Comparison of ENCODE assay signal across 27 cellular contexts in genomic region chr5:4698596-4698995, GRCh38.
"Had no signal": no experiment of that assay in that cellular context is flagged by ENCODE, and none has a peak within 500 bp of the region (broad histone marks: within the 10 kb centered on the region; RNA-seq: fewer than 3 reads in every experiment).

No MANE protein-coding gene starts in this region.

- H3K36me3 Mint-ChIP-seq: naive thymus-derived CD8-positive, alpha-beta T cell; stimulated activated effector memory CD8-positive, alpha-beta T cell treated with anti-CD3 and anti-CD28 coated beads, Interleukin-12 subunit alpha, Interleukin-12 subunit beta, amount 100 ng/mL, for 72 hours; stimulated activated naive B cell treated with anti-CD40 and anti-IgM and Interleukin-4, amounts not matched to agents 10 μg/mL and 1 μg/mL and 100 μg/mL, for 72 hours had no signal

- H3K27ac Mint-ChIP-seq: naive thymus-derived CD8-positive, alpha-beta T cell; natural killer cell treated with Interleukin-12 subunit alpha and Interleukin-12 subunit beta and Interleukin-15 and Interleukin-18, amount 100 ng/mL, for 72 hours; nephron progenitor cell; stimulated activated effector memory CD8-positive, alpha-beta T cell treated with anti-CD3 and anti-CD28 coated beads, Interleukin-12 subunit alpha, Interleukin-12 subunit beta, amount 100 ng/mL, for 72 hours; stimulated activated naive B cell treated with anti-CD40 and anti-IgM and Interleukin-4, amounts not matched to agents 10 μg/mL and 1 μg/mL and 100 μg/mL, for 72 hours; stimulated activated naive CD8-positive, alpha-beta T cell treated with anti-CD3 and anti-CD28 coated beads, Interleukin-15, Interleukin-2, amounts not matched to agents 100 ng/mL and 50 ng/mL, for 24 hours had no signal

- H3K36me3 ChIP-seq: neutrophil, pancreas, right lobe of liver, sigmoid colon, stomach, thoracic aorta, thyroid gland, tibial nerve, upper lobe of left lung, vagina had no signal

- H3K9me3 ChIP-seq: neutrophil, pancreas, psoas muscle, right lobe of liver, thoracic aorta, thyroid gland, tibial nerve, upper lobe of left lung, vagina had no signal

- H3K4me1 Mint-ChIP-seq: naive thymus-derived CD8-positive, alpha-beta T cell; nephron progenitor cell; stimulated activated effector memory CD8-positive, alpha-beta T cell treated with anti-CD3 and anti-CD28 coated beads, Interleukin-12 subunit alpha, Interleukin-12 subunit beta, amount 100 ng/mL, for 72 hours; stimulated activated naive B cell treated with anti-CD40 and anti-IgM and Interleukin-4, amounts not matched to agents 10 μg/mL and 1 μg/mL and 100 μg/mL, for 72 hours had no signal

- H3K27me3 ChIP-seq: neutrophil, right lobe of liver, sigmoid colon, stomach, thyroid gland, tibial nerve, upper lobe of left lung, vagina had no signal

- DNase-seq: naive thymus-derived CD8-positive, alpha-beta T cell; nephron progenitor cell; nucleus accumbens; pancreas; psoas muscle; right cardiac atrium; right lobe of liver; sigmoid colon; small intestine; stimulated activated CD4-positive, alpha-beta T cell treated with anti-CD3 and anti-CD28 coated beads, Interleukin-15, amount 100 ng/mL, for 24 hours; stimulated activated CD4-positive, alpha-beta T cell treated with anti-CD3 and anti-CD28 coated beads, Interleukin-2, amount 100 ng/mL, for 24 hours; stimulated activated CD4-positive, alpha-beta T cell treated with anti-CD3 and anti-CD28 coated beads, Interleukin-2, amount 100 ng/mL, for 48 hours; stimulated activated CD4-positive, alpha-beta T cell treated with anti-CD3 and anti-CD28 coated beads, Interleukin-4, amount 100 ng/mL, for 24 hours; stimulated activated naive B cell treated with anti-CD40 and anti-IgM and Interleukin-4, amounts not matched to agents 10 μg/mL and 1 μg/mL and 100 μg/mL, for 72 hours; stimulated activated naive CD4-positive, alpha-beta T cell treated with Interleukin-2 at 50 U/mL for 16 hours; stomach; thyroid gland; trophoblast cell; upper lobe of left lung had no signal

- H3K9me3 Mint-ChIP-seq: nephron progenitor cell, neural crest cell had no signal

- FAIRE-seq: pancreas, small intestine had no signal

- H3K4me3 ChIP-seq: pancreas, psoas muscle, right lobe of liver, sigmoid colon, stomach, thoracic aorta, thyroid gland, tibial nerve, upper lobe of left lung, vagina had no signal

- H3K27ac ChIP-seq: neutrophil, pancreas, psoas muscle, right lobe of liver, sigmoid colon, stomach, thoracic aorta, thyroid gland, tibial nerve, vagina had no signal

- H3K4me3 Mint-ChIP-seq: naive thymus-derived CD8-positive, alpha-beta T cell; natural killer cell treated with Interleukin-12 subunit alpha and Interleukin-12 subunit beta and Interleukin-15 and Interleukin-18, amount 100 ng/mL, for 72 hours; nephron progenitor cell; neural crest cell; stimulated activated effector memory CD8-positive, alpha-beta T cell treated with anti-CD3 and anti-CD28 coated beads, Interleukin-12 subunit alpha, Interleukin-12 subunit beta, amount 100 ng/mL, for 72 hours; stimulated activated naive B cell treated with anti-CD40 and anti-IgM and Interleukin-4, amounts not matched to agents 10 μg/mL and 1 μg/mL and 100 μg/mL, for 72 hours; stimulated activated naive CD8-positive, alpha-beta T cell treated with anti-CD3 and anti-CD28 coated beads, Interleukin-15, Interleukin-2, amounts not matched to agents 100 ng/mL and 50 ng/mL, for 24 hours had no signal

- H3K4me1 ChIP-seq: psoas muscle, right lobe of liver, stomach, vagina had no signal

- H3K27me3 Mint-ChIP-seq: naive thymus-derived CD8-positive, alpha-beta T cell; natural killer cell treated with Interleukin-12 subunit alpha and Interleukin-12 subunit beta and Interleukin-15 and Interleukin-18, amount 100 ng/mL, for 72 hours; stimulated activated naive B cell treated with anti-CD40 and anti-IgM and Interleukin-4, amounts not matched to agents 10 μg/mL and 1 μg/mL and 100 μg/mL, for 72 hours; stimulated activated naive CD8-positive, alpha-beta T cell treated with anti-CD3 and anti-CD28 coated beads, Interleukin-15, Interleukin-2, amounts not matched to agents 100 ng/mL and 50 ng/mL, for 24 hours had no signal
